In the genomic region with DNA sequence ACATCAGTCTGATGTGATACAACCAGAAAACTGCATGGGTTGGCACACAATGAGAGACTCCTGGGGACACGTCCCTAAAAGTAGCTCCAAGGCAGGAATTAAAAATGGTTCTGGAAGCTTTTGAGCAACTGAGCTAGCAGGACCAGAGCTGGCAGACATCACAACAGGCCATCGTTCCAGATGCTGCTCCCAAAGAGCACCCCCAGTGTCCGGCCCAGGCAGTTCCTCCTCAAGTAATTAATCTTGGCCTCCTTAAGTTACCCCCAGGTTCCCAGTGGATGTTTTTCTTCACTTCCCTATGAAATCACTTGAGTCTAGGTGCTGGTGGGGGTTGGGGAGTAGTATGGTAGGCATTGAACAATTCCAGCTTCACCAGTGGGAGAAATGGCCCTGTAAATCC, we compare ENCODE assay signal across 15 cellular contexts.
"Had no signal": no experiment of that assay in that cellular context is flagged by ENCODE, and none has a peak within 500 bp of the region (broad histone marks: within the 10 kb centered on the region; RNA-seq: fewer than 3 reads in every experiment).

No MANE protein-coding gene starts in this region.

- H3K27me3 ChIP-seq: heart left ventricle, stomach had no signal

- H3K79me2 ChIP-seq: parathyroid adenoma had no signal

- H3K4me3 ChIP-seq: heart left ventricle, left ventricle myocardium inferior had no signal

- H3K27me3 Mint-ChIP-seq: activated CD4-positive, alpha-beta memory T cell treated with anti-CD3 and anti-CD28 coated beads for 36 hours; dendritic cell treated with granulocyte-macrophage colony-stimulating factor and Interleukin-4, amounts not matched to agents 40 ng/mL and 50 ng/mL, for 4 days had no signal

- H3K27ac Mint-ChIP-seq: activated CD4-positive, alpha-beta memory T cell treated with anti-CD3 and anti-CD28 coated beads for 36 hours; activated naive CD4-positive, alpha-beta T cell treated with anti-CD3 and anti-CD28 coated beads, Interleukin-2, amount 50 U/mL, for 72 hours; dendritic cell treated with granulocyte-macrophage colony-stimulating factor and Interleukin-4, amounts not matched to agents 40 ng/mL and 50 ng/mL, for 4 days had no signal

- DNase-seq: activated CD4-positive, alpha-beta memory T cell treated with anti-CD3 and anti-CD28 coated beads for 36 hours; activated CD4-positive, alpha-beta T cell treated with anti-CD3 and anti-CD28 coated beads for 1 hour; activated effector memory CD4-positive, alpha-beta T cell treated with anti-CD3 and anti-CD28 coated beads, Interleukin-2, amount 50 U/mL, for 16 hours; activated T-cell treated with anti-CD3 and anti-CD28 coated beads, Interleukin-2, amount 50 U/mL, for 4 hours; amniotic stem cell; left ventricle myocardium inferior; stimulated activated CD4-positive, alpha-beta T cell treated with anti-CD3 and anti-CD28 coated beads, Interleukin-15, amount 100 ng/mL, for 24 hours; stimulated activated CD4-positive, alpha-beta T cell treated with anti-CD3 and anti-CD28 coated beads, Interleukin-4, amount 100 ng/mL, for 4 hours; stomach; T-helper 2 cell had no signal

- H2AFZ ChIP-seq: parathyroid adenoma had no signal

- H3K27ac ChIP-seq: heart left ventricle, left ventricle myocardium inferior, parathyroid adenoma had no signal

- H3K36me3 ChIP-seq: heart left ventricle, left ventricle myocardium inferior, stomach had no signal

- H3K9me3 ChIP-seq: stomach had no signal

- H3K9ac ChIP-seq: parathyroid adenoma had no signal

- H3K36me3 Mint-ChIP-seq: activated CD4-positive, alpha-beta memory T cell treated with anti-CD3 and anti-CD28 coated beads for 36 hours; activated naive CD4-positive, alpha-beta T cell treated with anti-CD3 and anti-CD28 coated beads, Interleukin-2, amount 50 U/mL, for 72 hours; brain had no signal

- H3K9me3 Mint-ChIP-seq: activated CD4-positive, alpha-beta memory T cell treated with anti-CD3 and anti-CD28 coated beads for 36 hours; activated T-cell treated with anti-CD3 and anti-CD28 coated beads, Interleukin-2, amount 50 U/mL, for 4 hours; dendritic cell treated with granulocyte-macrophage colony-stimulating factor and Interleukin-4, amounts not matched to agents 40 ng/mL and 50 ng/mL, for 4 days had no signal

- H3K4me1 ChIP-seq: heart left ventricle, left ventricle myocardium inferior, parathyroid adenoma had no signal

- ATAC-seq: activated naive CD4-positive, alpha-beta T cell treated with anti-CD3 and anti-CD28 coated beads, Interleukin-2, amount 50 U/mL, for 72 hours; activated T-cell treated with anti-CD3 and anti-CD28 coated beads, Interleukin-2, amount 50 U/mL, for 4 hours; heart left ventricle had no signal

- H3K4me3 Mint-ChIP-seq: activated CD4-positive, alpha-beta memory T cell treated with anti-CD3 and anti-CD28 coated beads for 36 hours; activated T-cell treated with anti-CD3 and anti-CD28 coated beads, Interleukin-2, amount 50 U/mL, for 4 hours; brain; dendritic cell treated with granulocyte-macrophage colony-stimulating factor and Interleukin-4, amounts not matched to agents 40 ng/mL and 50 ng/mL, for 4 days had no signal
